Comparison of ENCODE assay signal across 14 cellular contexts in the genomic region with DNA sequence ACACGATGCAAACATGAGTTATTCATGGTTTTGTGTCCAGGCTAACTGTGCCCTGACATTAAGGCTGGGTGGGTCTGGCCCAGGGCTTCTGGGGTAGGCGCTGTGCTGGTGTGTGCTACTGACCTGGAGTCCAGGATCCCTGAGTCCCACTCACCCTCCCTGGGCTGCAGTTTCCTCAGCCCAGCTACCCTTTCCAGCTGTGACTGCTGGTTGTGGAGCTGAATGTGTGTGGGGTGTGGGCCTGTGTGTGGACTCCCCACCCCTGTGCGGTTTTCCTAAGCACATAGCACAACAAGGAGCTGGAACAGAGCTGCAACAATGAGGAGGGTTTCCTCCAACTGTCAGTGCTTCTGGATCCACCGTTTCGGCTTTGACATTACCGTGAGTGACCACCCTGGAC. TPM values are rescaled to one million over a fixed set of nuclear protein-coding genes. Genes with fewer than 3 reads are reported as not detected.
DNase-seq lines count a peak whose midpoint lies in the region; ATAC-seq and TF ChIP-seq lines count a peak whose summit lies in the region.
"Had no signal": no experiment of that assay in that cellular context is flagged by ENCODE, and none has a peak within 500 bp of the region (broad histone marks: within the 10 kb centered on the region; RNA-seq: fewer than 3 reads in every experiment).

No MANE protein-coding gene starts in this region.

- DNase-seq in natural killer cell treated with Interleukin-12 subunit alpha and Interleukin-12 subunit beta and Interleukin-15 and Interleukin-18, amount 100 ng/mL, for 72 hours (ENCODE audit: low spot score): peak; percentile 54
- no peak for DNase-seq in natural killer cell
- no peak for DNase-seq in activated CD8-positive, alpha-beta T cell treated with anti-CD3 and anti-CD28 coated beads, Interleukin-2, amount 10 ng/mL, durations not matched to agents 7 days and 5 days
- DNase-seq in NOMO-1 treated with dmso at 0.1 percent for 144 hours (lab: John Stamatoyannopoulos, UW; ENCODE audit: unreplicated experiment): no peak
- no peak for DNase-seq in NCI-H146 (lab: John Stamatoyannopoulos, UW)
- DNase-seq: activated CD4-positive, alpha-beta T cell treated with anti-CD3 and anti-CD28 coated beads for 1 hour; activated naive CD4-positive, alpha-beta T cell treated with Interleukin-2 at 50 U/mL for 16 hours; colonic mucosa; islet precursor cell; NCI-H524 treated with DMSO at 0.1 percent for 48 hours; SHP77 treated with DMSO at 0.1 percent for 48 hours had no signal

- CTCF ChIA-PET in activated CD8-positive, alpha-beta T cell treated with anti-CD3 and anti-CD28 coated beads, Interleukin-2, amount 10 ng/mL, durations not matched to agents 7 days and 5 days (lab: Charles Lee): interaction anchor here (0.8 to 3.4 kb wide), 7 partner anchors 10 to 157 kb away, joined by 3 to 24 read pairs (median 7); a partner anchor contains a TSS

- H3K36me3 ChIP-seq in mucosa of stomach (ENCODE audit: control insufficient read depth, insufficient read depth, low read length): no peaks in the 10 kb centered on the region
- H3K36me3 ChIP-seq: colonic mucosa had no signal

- POLR2A ChIA-PET in activated CD8-positive, alpha-beta T cell treated with anti-CD3 and anti-CD28 coated beads, Interleukin-2, amount 10 ng/mL, durations not matched to agents 7 days and 5 days (lab: Charles Lee): interaction anchor here (1.3 to 5.5 kb wide), 6 partner anchors 14 to 35 kb away, joined by 3 to 74 read pairs (median 24); a partner anchor contains a TSS

- no peaks in the 10 kb centered on the region for H3K9me3 ChIP-seq in mucosa of stomach (ENCODE audit: control insufficient read depth, low read length)
- H3K9me3 ChIP-seq: colonic mucosa had no signal

- H3K27me3 ChIP-seq in mucosa of stomach (ENCODE audit: control insufficient read depth, insufficient read depth, low read length): no peaks in the 10 kb centered on the region
- H3K27me3 ChIP-seq: colonic mucosa had no signal

- H3K4me1 Mint-ChIP-seq in natural killer cell treated with Interleukin-12 subunit alpha and Interleukin-12 subunit beta and Interleukin-15 and Interleukin-18, amount 100 ng/mL, for 72 hours (ENCODE audit: low read depth in 2 of 2): peaks cover 20 to 51% of the 10 kb centered on the region in 2 donors
- H3K4me1 Mint-ChIP-seq in natural killer cell: peaks cover 12 to 41% of the 10 kb centered on the region in 2 donors
- peaks cover 22% of the 10 kb centered on the region for H3K4me1 Mint-ChIP-seq in activated CD8-positive, alpha-beta T cell treated with anti-CD3 and anti-CD28 coated beads, Interleukin-2, amount 10 ng/mL, durations not matched to agents 7 days and 5 days (ENCODE audit: low read depth)

- no peak for TF ChIP-seq CTCF in natural killer cell (IDR thresholded peaks at IDR 0.05)

- H3K36me3 Mint-ChIP-seq in natural killer cell treated with Interleukin-12 subunit alpha and Interleukin-12 subunit beta and Interleukin-15 and Interleukin-18, amount 100 ng/mL, for 72 hours: no peaks in the 10 kb centered on the region
- H3K36me3 Mint-ChIP-seq in natural killer cell: no peaks in the 10 kb centered on the region
- peaks cover 35% of the 10 kb centered on the region for H3K36me3 Mint-ChIP-seq in activated CD8-positive, alpha-beta T cell treated with anti-CD3 and anti-CD28 coated beads, Interleukin-2, amount 10 ng/mL, durations not matched to agents 7 days and 5 days (ENCODE audit: low read depth)

- H3K9me3 Mint-ChIP-seq in natural killer cell treated with Interleukin-12 subunit alpha and Interleukin-12 subunit beta and Interleukin-15 and Interleukin-18, amount 100 ng/mL, for 72 hours: no peaks in the 10 kb centered on the region
- H3K9me3 Mint-ChIP-seq in natural killer cell: no peaks in the 10 kb centered on the region
- H3K9me3 Mint-ChIP-seq in activated CD8-positive, alpha-beta T cell treated with anti-CD3 and anti-CD28 coated beads, Interleukin-2, amount 10 ng/mL, durations not matched to agents 7 days and 5 days (ENCODE audit: insufficient read depth): no peaks in the 10 kb centered on the region

- H3K4me3 Mint-ChIP-seq in natural killer cell treated with Interleukin-12 subunit alpha and Interleukin-12 subunit beta and Interleukin-15 and Interleukin-18, amount 100 ng/mL, for 72 hours: no peak overlapping the region
- H3K4me3 Mint-ChIP-seq in natural killer cell: no peak overlapping the region
- peak overlapping the region; percentile 30 for H3K4me3 Mint-ChIP-seq in activated CD8-positive, alpha-beta T cell treated with anti-CD3 and anti-CD28 coated beads, Interleukin-2, amount 10 ng/mL, durations not matched to agents 7 days and 5 days

- peaks cover 0 to 15% of the 10 kb centered on the region in 2 donors for H3K27me3 Mint-ChIP-seq in natural killer cell treated with Interleukin-12 subunit alpha and Interleukin-12 subunit beta and Interleukin-15 and Interleukin-18, amount 100 ng/mL, for 72 hours
- H3K27me3 Mint-ChIP-seq in natural killer cell (ENCODE audit: low read depth in 2 of 2): peaks cover 0 to 8% of the 10 kb centered on the region in 2 donors
- no peaks in the 10 kb centered on the region for H3K27me3 Mint-ChIP-seq in activated CD8-positive, alpha-beta T cell treated with anti-CD3 and anti-CD28 coated beads, Interleukin-2, amount 10 ng/mL, durations not matched to agents 7 days and 5 days (ENCODE audit: low read depth)

- H3K27ac Mint-ChIP-seq in natural killer cell treated with Interleukin-12 subunit alpha and Interleukin-12 subunit beta and Interleukin-15 and Interleukin-18, amount 100 ng/mL, for 72 hours: no peak overlapping the region
- no peak overlapping the region for H3K27ac Mint-ChIP-seq in natural killer cell
- H3K27ac Mint-ChIP-seq in activated CD8-positive, alpha-beta T cell treated with anti-CD3 and anti-CD28 coated beads, Interleukin-2, amount 10 ng/mL, durations not matched to agents 7 days and 5 days: no peak overlapping the region

- H3K9ac ChIP-seq in mucosa of stomach (ENCODE audit: low read length): peak overlapping the region; percentile 16

- ATAC-seq in natural killer cell treated with Interleukin-12 subunit alpha and Interleukin-12 subunit beta and Interleukin-15 and Interleukin-18, amount 100 ng/mL, for 72 hours: no peak
- ATAC-seq in natural killer cell (no peak), HG03354 (IDR thresholded peaks at IDR 0.05; ENCODE audit: poor library complexity, severe bottlenecking, unreplicated experiment) (no peak), HG03571 (IDR thresholded peaks at IDR 0.05; ENCODE audit: unreplicated experiment) (no peak)
- ATAC-seq in activated CD8-positive, alpha-beta T cell treated with anti-CD3 and anti-CD28 coated beads, Interleukin-2, amount 10 ng/mL, durations not matched to agents 7 days and 5 days: no peak

- H3K4me1 ChIP-seq in mucosa of stomach (ENCODE audit: control insufficient read depth, insufficient read depth, low read length): peaks cover 78% of the 10 kb centered on the region

- intact Hi-C loops in natural killer cell (cut with micrococcal nuclease): loop anchor here (2.0 kb wide), 1 partner anchor 35 kb away; no protein-coding TSS in a partner anchor

- H3K4me3 ChIP-seq in mucosa of stomach (ENCODE audit: low read length): no peak overlapping the region
- H3K4me3 ChIP-seq: colonic mucosa had no signal

RNA-seq across cellular contexts. Expression of a gene that starts 38.0 kb away (rescaled TPM):
- total RNA-seq in natural killer cell treated with Interleukin-12 subunit alpha and Interleukin-12 subunit beta and Interleukin-15 and Interleukin-18, amount 100 ng/mL, for 72 hours: 10 to 100 TPM; 13.5 to 47.4 TPM
- 10 to 100 TPM; 47.1 to 72.6 (median 63.0) TPM for total RNA-seq in natural killer cell
- 10 to 100 TPM; 26.8 to 27.1 TPM for total RNA-seq in activated CD8-positive, alpha-beta T cell treated with anti-CD3 and anti-CD28 coated beads, Interleukin-2, amount 10 ng/mL, durations not matched to agents 7 days and 5 days
